35 cellular contexts compared by ENCODE assay signal in genomic region chr12:69231479-69231878, GRCh38. TPM values are rescaled to one million over a fixed set of nuclear protein-coding genes. Genes with fewer than 3 reads are reported as not detected.
DNase-seq lines count a peak whose midpoint lies in the region; ATAC-seq, FAIRE-seq and TF ChIP-seq lines count a peak whose summit lies in the region.
"Had no signal": no experiment of that assay in that cellular context is flagged by ENCODE, and none has a peak within 500 bp of the region (broad histone marks: within the 10 kb centered on the region; RNA-seq: fewer than 3 reads in every experiment).

No MANE protein-coding gene starts in this region.

- H3K9me3 Mint-ChIP-seq in activated CD4-positive, alpha-beta T cell treated with anti-CD3 and anti-CD28 coated beads, Interleukin-2, amount 10 ng/mL, durations not matched to agents 24 days and 14 days, result peaks cover 18% of the 10 kb centered on the region

- H3K27me3 Mint-ChIP-seq in activated CD4-positive, alpha-beta T cell treated with anti-CD3 and anti-CD28 coated beads, Interleukin-2, amount 10 ng/mL, durations not matched to agents 24 days and 14 days, result peaks cover 4% of the 10 kb centered on the region
- H3K27me3 Mint-ChIP-seq: B cell; CD4-positive, alpha-beta memory T cell; CD4-positive, alpha-beta T cell; CD4-positive, CD25-positive, alpha-beta regulatory T cell had no signal

- ATAC-seq in HepG2, result no peak
- no peak for ATAC-seq in right lobe of liver
- ATAC-seq: A549; CD8-positive, alpha-beta T cell had no signal

- no peak overlapping the region for H3K27ac Mint-ChIP-seq in activated CD4-positive, alpha-beta T cell treated with anti-CD3 and anti-CD28 coated beads, Interleukin-2, amount 10 ng/mL, durations not matched to agents 24 days and 14 days
- H3K27ac Mint-ChIP-seq: B cell; CD14-positive monocyte; CD4-positive, alpha-beta memory T cell; CD4-positive, alpha-beta T cell; CD8-positive, alpha-beta memory T cell; CD8-positive, alpha-beta T cell had no signal

- H3K4me3 Mint-ChIP-seq in activated CD4-positive, alpha-beta T cell treated with anti-CD3 and anti-CD28 coated beads, Interleukin-2, amount 10 ng/mL, durations not matched to agents 24 days and 14 days, result no peak overlapping the region
- H3K4me3 Mint-ChIP-seq: B cell; CD14-positive monocyte; CD4-positive, alpha-beta memory T cell; CD4-positive, alpha-beta T cell; CD4-positive, CD25-positive, alpha-beta regulatory T cell; CD8-positive, alpha-beta memory T cell; CD8-positive, alpha-beta T cell had no signal

- in situ Hi-C loops in HepG2 (cut with HindIII; ENCODE audit: extremely low pct_ligation_motif_present, low pct_unique_long_range_greater_than_20kb), result no loop called here

- no peak overlapping the region for H3K4me2 ChIP-seq in HepG2 (ENCODE audit: low read depth, low read length)
- H3K4me2 ChIP-seq: A549; BLaER1; BLaER1 treated with 17β-estradiol and CSF1 and Interleukin-3, amounts not matched to agents 10 nM and 100 nM had no signal

- intact Hi-C loops in activated CD4-positive, alpha-beta T cell treated with anti-CD3 and anti-CD28 coated beads, Interleukin-2, amount 10 ng/mL, durations not matched to agents 24 days and 14 days (cut with micrococcal nuclease), result no loop called here
- intact Hi-C loops in HepG2 (cut with micrococcal nuclease; ENCODE audit: unreplicated experiment), result no loop called here
- intact Hi-C loops in right lobe of liver (cut with DNase I), result no loop called here

- no peak overlapping the region for H3K4me3 ChIP-seq in HepG2 (replicated peaks in 1 of 3; ENCODE audit: insufficient read depth in 1 of 3, low read depth in 2 of 3, low read length in 3 of 3)
- H3K4me3 ChIP-seq in right lobe of liver, result no peak overlapping the region
- no peak overlapping the region for H3K4me3 ChIP-seq in HEK293 (ENCODE audit: low read depth, low read length)
- H3K4me3 ChIP-seq: A549, BLaER1 had no signal

- H2AFZ ChIP-seq in HepG2 (ENCODE audit: low read length), result no peak overlapping the region

- H4K20me1 ChIP-seq in HepG2 (ENCODE audit: insufficient read depth, low read length), result no peaks in the 10 kb centered on the region
- H4K20me1 ChIP-seq: BLaER1; BLaER1 treated with 17β-estradiol and CSF1 and Interleukin-3, amounts not matched to agents 10 nM and 100 nM had no signal

- TF ChIP-seq POLR2A in HepG2 (IDR thresholded peaks at IDR 0.05; ENCODE audit: insufficient read depth in 1 of 2, low read depth in 2 of 2, low read length in 2 of 2), result no peak
- TF ChIP-seq POLR2A in right lobe of liver (IDR thresholded peaks at IDR 0.05), result no peak

- TF ChIP-seq RAD21 in HepG2 (CRISPR knock-in tag; IDR thresholded peaks at IDR 0.05), result no peak

- H3K36me3 Mint-ChIP-seq in activated CD4-positive, alpha-beta T cell treated with anti-CD3 and anti-CD28 coated beads, Interleukin-2, amount 10 ng/mL, durations not matched to agents 24 days and 14 days (ENCODE audit: low read depth), result no peaks in the 10 kb centered on the region

- H3K4me1 Mint-ChIP-seq in activated CD4-positive, alpha-beta T cell treated with anti-CD3 and anti-CD28 coated beads, Interleukin-2, amount 10 ng/mL, durations not matched to agents 24 days and 14 days, result no peaks in the 10 kb centered on the region
- H3K4me1 Mint-ChIP-seq: B cell; CD14-positive monocyte; CD4-positive, alpha-beta memory T cell; CD4-positive, CD25-positive, alpha-beta regulatory T cell; CD8-positive, alpha-beta memory T cell had no signal

- H3K9me3 ChIP-seq in HepG2 (ENCODE audit: low read length), result peaks cover 19% of the 10 kb centered on the region; the same call in 1 of the 2 replicates
- peaks cover 0 to 4% (median 0%) of the 10 kb centered on the region in 4 donors for H3K9me3 ChIP-seq in right lobe of liver
- H3K9me3 ChIP-seq in HEK293 (ENCODE audit: control insufficient read depth, insufficient read depth, low read depth, low read length), result no peaks in the 10 kb centered on the region
- H3K9me3 ChIP-seq: BE2C had no signal

- CTCF ChIA-PET in HepG2 (lab: Yijun Ruan, JAX; ENCODE audit: low intra/inter-chr PET ratio, low total read pairs) (no interaction called here), HEK293 (lab: Yijun Ruan, JAX) (interaction anchor here (0.6 kb wide), 1 partner anchor 10 kb away, joined by 9 read pairs; no protein-coding TSS in a partner anchor), HEK293T (lab: Yijun Ruan, JAX) (no interaction called here)

- H3K27ac ChIP-seq in HepG2 (ENCODE audit: extremely low read length, insufficient read depth, low read length), result no peak overlapping the region
- no peak overlapping the region for H3K27ac ChIP-seq in right lobe of liver
- no peak overlapping the region for H3K27ac ChIP-seq in HEK293 (ENCODE audit: extremely low read depth, low read depth, low read length)
- H3K27ac ChIP-seq: 22Rv1; A549; BLaER1; BLaER1 treated with 17β-estradiol and CSF1 and Interleukin-3, amounts not matched to agents 10 nM and 100 nM; C4-2B had no signal

- BruUV-seq in HepG2 (replicated peaks; lab: Mats Ljungman, UMichigan), result no TSS peak

- H3K36me3 ChIP-seq in HepG2 (replicated peaks in 1 of 2; ENCODE audit: control insufficient read depth in 1 of 2, insufficient read depth in 2 of 2, low read length in 2 of 2) (no peaks in the 10 kb centered on the region), right lobe of liver (no peaks in the 10 kb centered on the region), HEK293 (ENCODE audit: control insufficient read depth in 2 of 2, insufficient read depth in 1 of 2, low read length in 2 of 2) (no peaks in the 10 kb centered on the region)
- H3K36me3 ChIP-seq: BE2C, BLaER1 had no signal

- H3K27me3 ChIP-seq in HepG2 (ENCODE audit: control insufficient read depth in 1 of 2, insufficient read depth in 2 of 2, low read length in 2 of 2) (no peaks in the 10 kb centered on the region), right lobe of liver (no peaks in the 10 kb centered on the region)
- H3K27me3 ChIP-seq: BE2C; BLaER1; BLaER1 treated with 17β-estradiol and CSF1 and Interleukin-3, amounts not matched to agents 10 nM and 100 nM had no signal

- no peak for FAIRE-seq in HepG2 (lab: Jason Lieb, UNC)
- FAIRE-seq: A204.1, A549, D721Med had no signal

- DNase-seq in activated CD4-positive, alpha-beta T cell treated with anti-CD3 and anti-CD28 coated beads, Interleukin-2, amount 10 ng/mL, durations not matched to agents 24 days and 14 days, result peak; percentile 28
- DNase-seq in activated CD4-positive, alpha-beta T cell treated with anti-CD3 and anti-CD28 coated beads, Interleukin-2, amount 50 U/mL, for 1 hour, result no peak
- no peak for DNase-seq in HepG2 (ENCODE audit: low spot score)
- no peak for DNase-seq in right lobe of liver
- DNase-seq in HEK293T (ENCODE audit: extremely low spot score), result no peak
- DNase-seq: 8988T; ACHN; AML-193; BE2C; C1 segment of cervical spinal cord; Caco-2; Calu3; CD4-positive, alpha-beta memory T cell; CD4-positive, alpha-beta T cell; CD4-positive, CD25-positive, alpha-beta regulatory T cell; CD8-positive, alpha-beta memory T cell; CD8-positive, alpha-beta T cell; COR-L47; DMS 273 treated with DMSO at 0.1 percent for 48 hours; DMS153; DMS53; DMS79; DMS79 treated with DMSO at 0.1 percent for 48 hours; DND-41; EL had no signal

- POLR2A ChIA-PET in HepG2 (lab: Yijun Ruan, JAX), result no interaction called here
- POLR2A ChIA-PET in HEK293 (lab: Yijun Ruan, JAX), result no interaction called here
- POLR2A ChIA-PET in HEK293T (lab: Yijun Ruan, JAX), result no interaction called here

- no peaks in the 10 kb centered on the region for H3K79me2 ChIP-seq in HepG2 (ENCODE audit: insufficient read depth, low read length)

- TF ChIP-seq EP300 in HepG2 (IDR thresholded peaks at IDR 0.05; ENCODE audit: low read depth in 2 of 2, low read length in 2 of 2), result no peak
- no peak for TF ChIP-seq EP300 in HepG2 (CRISPR knock-in tag; IDR thresholded peaks at IDR 0.05; ENCODE audit: borderline replicate concordance)

- H3K4me1 ChIP-seq in HepG2 (ENCODE audit: insufficient read depth, low read length) (no peaks in the 10 kb centered on the region), right lobe of liver (no peaks in the 10 kb centered on the region), HEK293 (ENCODE audit: control insufficient read depth, insufficient read depth, low read length) (no peaks in the 10 kb centered on the region)
- H3K4me1 ChIP-seq: A549; BE2C; BLaER1; BLaER1 treated with 17β-estradiol and CSF1 and Interleukin-3, amounts not matched to agents 10 nM and 100 nM; Caco-2 had no signal

- no peak for TF ChIP-seq CTCF in HepG2 (CRISPR knock-in tag; IDR thresholded peaks at IDR 0.05)
- no peak for TF ChIP-seq CTCF in right lobe of liver (IDR thresholded peaks at IDR 0.05)
- TF ChIP-seq CTCF in HEK293 (tag by site-specific recombination; IDR thresholded peaks at IDR 0.05), result no peak

- H3K9ac ChIP-seq in HepG2 (ENCODE audit: insufficient read depth, low read depth, low read length), result no peak overlapping the region
- H3K9ac ChIP-seq: BLaER1; BLaER1 treated with 17β-estradiol and CSF1 and Interleukin-3, amounts not matched to agents 10 nM and 100 nM had no signal

TF ChIP-seq in HEK293T, 16 proteins besides CTCF, POLR2A, EP300 and RAD21 (continues in another document):
- no peak for TF ChIP-seq HDGF (IDR thresholded peaks at IDR 0.05; ENCODE audit: borderline replicate concordance)

RNA-seq across cellular contexts. Expression of gene CPSF6, which starts 7.9 kb away (rescaled TPM):
- 114 and 121 TPM in 2 replicates for total RNA-seq in activated CD4-positive, alpha-beta T cell treated with anti-CD3 and anti-CD28 coated beads, Interleukin-2, amount 10 ng/mL, durations not matched to agents 24 days and 14 days
- total RNA-seq in HepG2 (2016; rRNA removed; fragmentation: Illumina TruSeq; extraction: Trizol) (61.1 and 71.0 TPM in 2 replicates), right lobe of liver (10 to 100 TPM; 11.6 to 25.2 (median 15.9) TPM)
- total RNA-seq in HepG2 (2016; cell fraction: cytosol; rRNA removed; fragmentation: Illumina TruSeq; extraction: Trizol; ENCODE audit: low read depth), result 154 and 171 TPM in 2 replicates
- 57.9 and 73.0 TPM in 2 replicates for total RNA-seq in HepG2 (2016; cell fraction: insoluble cytoplasmic fraction; rRNA removed; fragmentation: Illumina TruSeq; extraction: Trizol)
- total RNA-seq in HepG2 (2016; cell fraction: membrane; rRNA removed; fragmentation: Illumina TruSeq; extraction: Trizol), result 136 and 154 TPM in 2 replicates
- 63.9 and 71.3 TPM in 2 replicates for total RNA-seq in HepG2 (2016; cell fraction: nucleus; rRNA removed; fragmentation: Illumina TruSeq; extraction: Trizol)
- 41.1 and 41.8 TPM in 2 replicates for polyA plus RNA-seq in HepG2 (2011; rRNA removed)
- polyA plus RNA-seq in HepG2 (2011; cell fraction: cytosol; rRNA removed), result 23.1 and 26.5 TPM in 2 replicates
- 51.8 and 56.3 TPM in 2 replicates for polyA plus RNA-seq in HepG2 (2011; cell fraction: nucleus; rRNA removed)
- polyA plus RNA-seq in HepG2 (2012), result 57.5 and 72.3 TPM in 2 replicates
- 9.6 and 10.5 TPM in 2 replicates for polyA plus RNA-seq in HepG2 (2016; cell fraction: cytosol; fragmentation: Illumina TruSeq; extraction: Trizol; ENCODE audit: low read depth)
- polyA plus RNA-seq in HepG2 (2016; cell fraction: insoluble cytoplasmic fraction; fragmentation: Illumina TruSeq; extraction: Trizol; ENCODE audit: low read depth), result 73.7 and 82.7 TPM in 2 replicates
- polyA plus RNA-seq in HepG2 (2016; cell fraction: membrane; fragmentation: Illumina TruSeq; extraction: Trizol; ENCODE audit: low read depth), result 13.8 and 15.2 TPM in 2 replicates
- polyA plus RNA-seq in HepG2 (2016; cell fraction: nucleus; fragmentation: Illumina TruSeq; extraction: Trizol; ENCODE audit: insufficient read depth, low read depth), result 82.1 and 88.7 TPM in 2 replicates
- 89.9 and 157 TPM in 2 replicates for polyA minus RNA-seq in HepG2 (2011; rRNA and poly(A)+ RNA removed; ENCODE audit: low replicate concordance)
- polyA minus RNA-seq in HepG2 (2011; cell fraction: cytosol; rRNA and poly(A)+ RNA removed), result 30.1 and 34.8 TPM in 2 replicates
- polyA minus RNA-seq in HepG2 (2011; cell fraction: nucleus; rRNA and poly(A)+ RNA removed), result 117 and 119 TPM in 2 replicates
